In the genomic region with DNA sequence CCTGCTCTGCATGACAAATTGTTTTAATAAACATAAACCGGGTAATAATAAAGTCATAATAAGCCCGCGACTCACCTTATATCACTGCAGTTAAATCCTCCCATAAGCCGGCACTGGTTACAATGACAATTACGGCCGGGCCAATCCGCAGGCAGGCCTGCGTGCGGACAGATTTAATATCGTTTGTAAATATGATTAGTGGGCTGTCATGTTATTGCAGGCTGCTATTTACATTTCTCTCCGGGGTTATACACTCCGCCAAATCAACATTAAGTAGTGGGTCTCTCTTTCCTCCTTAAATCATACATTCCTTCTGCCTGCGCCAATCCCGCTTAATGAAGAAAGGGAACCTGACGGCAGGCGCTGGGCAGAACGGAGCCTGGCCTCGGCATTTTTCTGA, we compare ENCODE assay signal across 19 cellular contexts. TPM values are rescaled to one million over a fixed set of nuclear protein-coding genes. Genes with fewer than 3 reads are reported as not detected.
DNase-seq lines count a peak whose midpoint lies in the region; TF ChIP-seq lines count a peak whose summit lies in the region.
"Had no signal": no experiment of that assay in that cellular context is flagged by ENCODE, and none has a peak within 500 bp of the region (broad histone marks: within the 10 kb centered on the region; RNA-seq: fewer than 3 reads in every experiment).

No MANE protein-coding gene starts in this region.

- H3K4me1 ChIP-seq in HEK293 (ENCODE audit: control insufficient read depth, insufficient read depth, low read length) (no peaks in the 10 kb centered on the region), osteoblast (ENCODE audit: insufficient read depth, low read length) (no peaks in the 10 kb centered on the region)

- no peaks in the 10 kb centered on the region for H3K9me3 Mint-ChIP-seq in activated T-helper 1 cell treated with anti-CD3 and anti-CD28 coated beads, Interleukin-12 subunit alpha, Interleukin-12 subunit beta, Interleukin-2, Interleukin-4 antibody, amounts not matched to agents 30 ng/mL and 10 ng/mL and 1 ng/mL, durations not matched to agents 14 hours and 24 hours and 36 hours

- no peak overlapping the region for H3K4me2 ChIP-seq in osteoblast (ENCODE audit: insufficient read depth, low read length)
- H3K4me2 ChIP-seq: BLaER1 treated with 17β-estradiol and CSF1 and Interleukin-3, amounts not matched to agents 10 nM and 100 nM had no signal

- H3K27ac Mint-ChIP-seq in activated T-helper 1 cell treated with anti-CD3 and anti-CD28 coated beads, Interleukin-12 subunit alpha, Interleukin-12 subunit beta, Interleukin-2, Interleukin-4 antibody, amounts not matched to agents 30 ng/mL and 10 ng/mL and 1 ng/mL, durations not matched to agents 14 hours and 24 hours and 36 hours = no peak overlapping the region
- H3K27ac Mint-ChIP-seq: T-helper 17 cell had no signal

- H3K36me3 Mint-ChIP-seq in activated T-helper 1 cell treated with anti-CD3 and anti-CD28 coated beads, Interleukin-12 subunit alpha, Interleukin-12 subunit beta, Interleukin-2, Interleukin-4 antibody, amounts not matched to agents 30 ng/mL and 10 ng/mL and 1 ng/mL, durations not matched to agents 14 hours and 24 hours and 36 hours (ENCODE audit: low read depth) = no peaks in the 10 kb centered on the region

- peaks cover 5% of the 10 kb centered on the region for H3K27me3 ChIP-seq in osteoblast (ENCODE audit: insufficient read depth, low read length)
- H3K27me3 ChIP-seq: BLaER1 treated with 17β-estradiol and CSF1 and Interleukin-3, amounts not matched to agents 10 nM and 100 nM had no signal

- H3K9me3 ChIP-seq in HEK293 (ENCODE audit: control insufficient read depth, insufficient read depth, low read depth, low read length) (no peaks in the 10 kb centered on the region), osteoblast (ENCODE audit: low read depth, low read length) (no peaks in the 10 kb centered on the region)
- H3K9me3 ChIP-seq: BLaER1 treated with 17β-estradiol and CSF1 and Interleukin-3, amounts not matched to agents 10 nM and 100 nM had no signal

- TF ChIP-seq CTCF in HEK293 (tag by site-specific recombination; IDR thresholded peaks at IDR 0.05) (no peak), osteoblast (IDR thresholded peaks at IDR 0.05; ENCODE audit: extremely low read depth, low read depth, low read length) (no peak)

- H3K27ac ChIP-seq in HEK293 (ENCODE audit: extremely low read depth, low read depth, low read length) = no peak overlapping the region
- H3K27ac ChIP-seq in osteoblast (ENCODE audit: low read depth, low read length) = no peak overlapping the region
- H3K27ac ChIP-seq: BLaER1 treated with 17β-estradiol and CSF1 and Interleukin-3, amounts not matched to agents 10 nM and 100 nM; GM23248 had no signal

- H3K4me3 ChIP-seq in HEK293 (ENCODE audit: low read depth, low read length) (no peak overlapping the region), osteoblast (ENCODE audit: insufficient read depth, low read length) (no peak overlapping the region)
- H3K4me3 ChIP-seq: BLaER1 treated with 17β-estradiol and CSF1 and Interleukin-3, amounts not matched to agents 10 nM and 100 nM; GM12878; GM23248 had no signal

- H3K4me3 Mint-ChIP-seq in activated T-helper 1 cell treated with anti-CD3 and anti-CD28 coated beads, Interleukin-12 subunit alpha, Interleukin-12 subunit beta, Interleukin-2, Interleukin-4 antibody, amounts not matched to agents 30 ng/mL and 10 ng/mL and 1 ng/mL, durations not matched to agents 14 hours and 24 hours and 36 hours = no peak overlapping the region
- H3K4me3 Mint-ChIP-seq: T-helper 17 cell had no signal

- H3K36me3 ChIP-seq in HEK293 (ENCODE audit: control insufficient read depth in 2 of 2, insufficient read depth in 1 of 2, low read length in 2 of 2) (no peaks in the 10 kb centered on the region), osteoblast (ENCODE audit: insufficient read depth, low read length) (no peaks in the 10 kb centered on the region)
- H3K36me3 ChIP-seq: BLaER1 treated with 17β-estradiol and CSF1 and Interleukin-3, amounts not matched to agents 10 nM and 100 nM had no signal

- no peaks in the 10 kb centered on the region for H4K20me1 ChIP-seq in osteoblast (ENCODE audit: insufficient read depth, low read length)
- H4K20me1 ChIP-seq: BLaER1 treated with 17β-estradiol and CSF1 and Interleukin-3, amounts not matched to agents 10 nM and 100 nM had no signal

- POLR2A ChIA-PET in HEK293 (lab: Yijun Ruan, JAX) = no interaction called here

- DNase-seq in NCI-H1694 treated with DMSO at 0.1 percent for 48 hours (lab: John Stamatoyannopoulos, UW) = peak; percentile 50
- DNase-seq in NCI-H1694 (lab: John Stamatoyannopoulos, UW) = no peak
- peak; percentile 27 for DNase-seq in NCI-H524 treated with DMSO at 0.1 percent for 48 hours (lab: John Stamatoyannopoulos, UW)
- peak; percentile 62 for DNase-seq in osteoblast (ENCODE audit: insufficient read length, low spot score, missing footprints)
- DNase-seq in iPS-NIHi11 (ENCODE audit: low spot score) = no peak
- no peak for DNase-seq in SHP77 treated with DMSO at 0.1 percent for 48 hours (lab: John Stamatoyannopoulos, UW)
- no peak for DNase-seq in activated T-helper 1 cell treated with anti-CD3 and anti-CD28 coated beads, Interleukin-12 subunit alpha, Interleukin-12 subunit beta, Interleukin-2, Interleukin-4 antibody, amounts not matched to agents 30 ng/mL and 10 ng/mL and 1 ng/mL, durations not matched to agents 14 hours and 24 hours and 36 hours (ENCODE audit: low spot score)
- DNase-seq: 8988T, GM23248, KG1, NCI-H1048, NCI-H2029, NCI-H345, PC-3, T-helper 17 cell had no signal

- no peaks in the 10 kb centered on the region for H3K4me1 Mint-ChIP-seq in activated T-helper 1 cell treated with anti-CD3 and anti-CD28 coated beads, Interleukin-12 subunit alpha, Interleukin-12 subunit beta, Interleukin-2, Interleukin-4 antibody, amounts not matched to agents 30 ng/mL and 10 ng/mL and 1 ng/mL, durations not matched to agents 14 hours and 24 hours and 36 hours (ENCODE audit: low read depth)
- H3K4me1 Mint-ChIP-seq: T-helper 17 cell had no signal

- H2AFZ ChIP-seq in osteoblast (ENCODE audit: low read length) = no peak overlapping the region
- H2AFZ ChIP-seq: GM23248 had no signal

- intact Hi-C loops in activated T-helper 1 cell treated with anti-CD3 and anti-CD28 coated beads, Interleukin-12 subunit alpha, Interleukin-12 subunit beta, Interleukin-2, Interleukin-4 antibody, amounts not matched to agents 30 ng/mL and 10 ng/mL and 1 ng/mL, durations not matched to agents 14 hours and 24 hours and 36 hours (cut with micrococcal nuclease) = no loop called here

- peaks cover 2% of the 10 kb centered on the region for H3K27me3 Mint-ChIP-seq in activated T-helper 1 cell treated with anti-CD3 and anti-CD28 coated beads, Interleukin-12 subunit alpha, Interleukin-12 subunit beta, Interleukin-2, Interleukin-4 antibody, amounts not matched to agents 30 ng/mL and 10 ng/mL and 1 ng/mL, durations not matched to agents 14 hours and 24 hours and 36 hours (ENCODE audit: insufficient read depth)

- CTCF ChIA-PET in HEK293 (lab: Yijun Ruan, JAX) = interaction anchor here (1.3 kb wide), 1 partner anchor 12 kb away, joined by 3 read pairs; no protein-coding TSS in a partner anchor

- no peaks in the 10 kb centered on the region for H3K79me2 ChIP-seq in osteoblast (ENCODE audit: insufficient read depth, low read length)

TF ChIP-seq in HEK293, 187 proteins besides CTCF, POLR2A, EP300 and RAD21 (continues in another document):
- TF ChIP-seq ZNF629 (tag by site-specific recombination; IDR thresholded peaks at IDR 0.05) = no peak
- TF ChIP-seq ZNF37A (tag by site-specific recombination; IDR thresholded peaks at IDR 0.05) = no peak
- peak; percentile 38; the same call in 1 of the 2 replicates for TF ChIP-seq KLF17 (tag by site-specific recombination; IDR thresholded peaks at IDR 0.05)
- TF ChIP-seq ZNF530 (tag by site-specific recombination; IDR thresholded peaks at IDR 0.05; ENCODE audit: low read depth) = no peak
- TF ChIP-seq WT1 (tag by site-specific recombination; IDR thresholded peaks at IDR 0.05) = peak; percentile 87
- TF ChIP-seq, protein P1, sequence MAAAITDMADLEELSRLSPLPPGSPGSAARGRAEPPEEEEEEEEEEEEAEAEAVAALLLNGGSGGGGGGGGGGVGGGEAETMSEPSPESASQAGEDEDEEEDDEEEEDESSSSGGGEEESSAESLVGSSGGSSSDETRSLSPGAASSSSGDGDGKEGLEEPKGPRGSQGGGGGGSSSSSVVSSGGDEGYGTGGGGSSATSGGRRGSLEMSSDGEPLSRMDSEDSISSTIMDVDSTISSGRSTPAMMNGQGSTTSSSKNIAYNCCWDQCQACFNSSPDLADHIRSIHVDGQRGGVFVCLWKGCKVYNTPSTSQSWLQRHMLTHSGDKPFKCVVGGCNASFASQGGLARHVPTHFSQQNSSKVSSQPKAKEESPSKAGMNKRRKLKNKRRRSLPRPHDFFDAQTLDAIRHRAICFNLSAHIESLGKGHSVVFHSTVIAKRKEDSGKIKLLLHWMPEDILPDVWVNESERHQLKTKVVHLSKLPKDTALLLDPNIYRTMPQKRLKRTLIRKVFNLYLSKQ (tag by site-specific recombination; IDR thresholded peaks at IDR 0.05; ENCODE audit: borderline replicate concordance) = no peak
- TF ChIP-seq ZNF350 (tag by site-specific recombination; IDR thresholded peaks at IDR 0.05) = no peak
- no peak for TF ChIP-seq SCRT1 (tag by site-specific recombination; IDR thresholded peaks at IDR 0.05; ENCODE audit: borderline replicate concordance)
- TF ChIP-seq ZNF707 (tag by site-specific recombination; IDR thresholded peaks at IDR 0.05) = no peak
- TF ChIP-seq ZNF654 (tag by site-specific recombination; IDR thresholded peaks at IDR 0.05; ENCODE audit: low read depth) = no peak

RNA-seq across cellular contexts. Expression of gene LMO1, which starts 51.8 kb away (rescaled TPM):
- total RNA-seq in osteoblast = not detected in 2 replicates
- not detected in 2 replicates for total RNA-seq in activated T-helper 1 cell treated with anti-CD3 and anti-CD28 coated beads, Interleukin-12 subunit alpha, Interleukin-12 subunit beta, Interleukin-2, Interleukin-4 antibody, amounts not matched to agents 30 ng/mL and 10 ng/mL and 1 ng/mL, durations not matched to agents 14 hours and 24 hours and 36 hours
- total RNA-seq: GM12878, GM23248, M059J, T-helper 17 cell had no signal

Comparison
In these comparisons a context has a peak if more than half of its experiments do, and no peak if none do; other contexts are left out.
1. DNase-seq: peak in NCI-H1694 treated with DMSO at 0.1 percent for 48 hours (single experiment), NCI-H524 treated with DMSO at 0.1 percent for 48 hours (single experiment) and osteoblast (single experiment); none in NCI-H1694 (single experiment), iPS-NIHi11 (single experiment), SHP77 treated with DMSO at 0.1 percent for 48 hours (single experiment) and activated T-helper 1 cell treated with anti-CD3 and anti-CD28 coated beads, Interleukin-12 subunit alpha, Interleukin-12 subunit beta, Interleukin-2, Interleukin-4 antibody, amounts not matched to agents 30 ng/mL and 10 ng/mL and 1 ng/mL, durations not matched to agents 14 hours and 24 hours and 36 hours (single experiment).